In the genomic region with DNA sequence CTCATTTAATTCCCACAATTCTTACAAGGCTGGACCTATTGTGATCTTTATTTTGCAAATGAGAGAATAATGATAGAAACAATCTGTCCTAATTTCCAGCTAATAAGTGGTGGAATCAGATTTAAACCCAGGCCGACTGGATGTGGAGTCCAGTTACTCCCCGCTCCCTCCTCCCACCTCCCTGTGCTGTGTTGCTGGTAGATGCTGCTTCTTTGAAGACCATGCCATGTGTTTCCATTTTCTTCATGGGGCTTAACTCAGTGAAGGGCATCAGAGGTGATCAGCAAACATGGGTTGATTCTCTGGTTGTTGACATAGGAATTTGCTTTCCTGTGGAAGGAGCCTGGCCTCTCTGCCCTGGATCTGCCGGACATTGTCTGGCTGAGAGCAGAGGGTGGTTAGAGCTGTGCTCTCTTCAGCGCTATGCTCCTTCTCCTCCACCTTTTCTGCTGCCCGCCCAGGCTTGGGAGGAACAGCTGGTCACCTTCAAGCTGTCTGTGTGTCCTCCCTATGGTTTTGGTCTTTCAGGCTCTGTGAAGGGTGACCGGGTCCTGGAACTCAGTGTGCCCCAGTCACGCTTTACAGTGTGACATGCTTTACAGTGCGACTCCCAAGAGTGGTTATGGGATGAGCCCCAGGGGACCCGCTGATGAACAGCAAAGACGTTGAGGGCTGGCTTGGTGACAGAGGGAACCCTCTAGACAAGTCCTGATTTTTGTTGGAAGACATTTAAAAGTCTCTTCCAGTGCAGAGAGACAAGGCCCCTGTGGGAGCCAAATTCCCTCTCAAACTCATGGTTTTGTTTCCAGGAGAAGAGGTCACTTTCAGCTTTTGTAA, we compare ENCODE assay signal across 2 cellular contexts.
TF ChIP-seq lines count a peak whose summit lies in the region.

No MANE protein-coding gene starts in this region.

TF ChIP-seq in GM23338, 12 proteins besides CTCF, POLR2A, EP300 and RAD21 (continued from another document):
- TF ChIP-seq, protein P1, sequence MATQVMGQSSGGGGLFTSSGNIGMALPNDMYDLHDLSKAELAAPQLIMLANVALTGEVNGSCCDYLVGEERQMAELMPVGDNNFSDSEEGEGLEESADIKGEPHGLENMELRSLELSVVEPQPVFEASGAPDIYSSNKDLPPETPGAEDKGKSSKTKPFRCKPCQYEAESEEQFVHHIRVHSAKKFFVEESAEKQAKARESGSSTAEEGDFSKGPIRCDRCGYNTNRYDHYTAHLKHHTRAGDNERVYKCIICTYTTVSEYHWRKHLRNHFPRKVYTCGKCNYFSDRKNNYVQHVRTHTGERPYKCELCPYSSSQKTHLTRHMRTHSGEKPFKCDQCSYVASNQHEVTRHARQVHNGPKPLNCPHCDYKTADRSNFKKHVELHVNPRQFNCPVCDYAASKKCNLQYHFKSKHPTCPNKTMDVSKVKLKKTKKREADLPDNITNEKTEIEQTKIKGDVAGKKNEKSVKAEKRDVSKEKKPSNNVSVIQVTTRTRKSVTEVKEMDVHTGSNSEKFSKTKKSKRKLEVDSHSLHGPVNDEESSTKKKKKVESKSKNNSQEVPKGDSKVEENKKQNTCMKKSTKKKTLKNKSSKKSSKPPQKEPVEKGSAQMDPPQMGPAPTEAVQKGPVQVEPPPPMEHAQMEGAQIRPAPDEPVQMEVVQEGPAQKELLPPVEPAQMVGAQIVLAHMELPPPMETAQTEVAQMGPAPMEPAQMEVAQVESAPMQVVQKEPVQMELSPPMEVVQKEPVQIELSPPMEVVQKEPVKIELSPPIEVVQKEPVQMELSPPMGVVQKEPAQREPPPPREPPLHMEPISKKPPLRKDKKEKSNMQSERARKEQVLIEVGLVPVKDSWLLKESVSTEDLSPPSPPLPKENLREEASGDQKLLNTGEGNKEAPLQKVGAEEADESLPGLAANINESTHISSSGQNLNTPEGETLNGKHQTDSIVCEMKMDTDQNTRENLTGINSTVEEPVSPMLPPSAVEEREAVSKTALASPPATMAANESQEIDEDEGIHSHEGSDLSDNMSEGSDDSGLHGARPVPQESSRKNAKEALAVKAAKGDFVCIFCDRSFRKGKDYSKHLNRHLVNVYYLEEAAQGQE (IDR thresholded peaks at IDR 0.05; ENCODE audit: unreplicated experiment) = no peak
- no peak for TF ChIP-seq NANOG (IDR thresholded peaks at IDR 0.05; ENCODE audit: borderline replicate concordance)
- TF ChIP-seq, protein P2, sequence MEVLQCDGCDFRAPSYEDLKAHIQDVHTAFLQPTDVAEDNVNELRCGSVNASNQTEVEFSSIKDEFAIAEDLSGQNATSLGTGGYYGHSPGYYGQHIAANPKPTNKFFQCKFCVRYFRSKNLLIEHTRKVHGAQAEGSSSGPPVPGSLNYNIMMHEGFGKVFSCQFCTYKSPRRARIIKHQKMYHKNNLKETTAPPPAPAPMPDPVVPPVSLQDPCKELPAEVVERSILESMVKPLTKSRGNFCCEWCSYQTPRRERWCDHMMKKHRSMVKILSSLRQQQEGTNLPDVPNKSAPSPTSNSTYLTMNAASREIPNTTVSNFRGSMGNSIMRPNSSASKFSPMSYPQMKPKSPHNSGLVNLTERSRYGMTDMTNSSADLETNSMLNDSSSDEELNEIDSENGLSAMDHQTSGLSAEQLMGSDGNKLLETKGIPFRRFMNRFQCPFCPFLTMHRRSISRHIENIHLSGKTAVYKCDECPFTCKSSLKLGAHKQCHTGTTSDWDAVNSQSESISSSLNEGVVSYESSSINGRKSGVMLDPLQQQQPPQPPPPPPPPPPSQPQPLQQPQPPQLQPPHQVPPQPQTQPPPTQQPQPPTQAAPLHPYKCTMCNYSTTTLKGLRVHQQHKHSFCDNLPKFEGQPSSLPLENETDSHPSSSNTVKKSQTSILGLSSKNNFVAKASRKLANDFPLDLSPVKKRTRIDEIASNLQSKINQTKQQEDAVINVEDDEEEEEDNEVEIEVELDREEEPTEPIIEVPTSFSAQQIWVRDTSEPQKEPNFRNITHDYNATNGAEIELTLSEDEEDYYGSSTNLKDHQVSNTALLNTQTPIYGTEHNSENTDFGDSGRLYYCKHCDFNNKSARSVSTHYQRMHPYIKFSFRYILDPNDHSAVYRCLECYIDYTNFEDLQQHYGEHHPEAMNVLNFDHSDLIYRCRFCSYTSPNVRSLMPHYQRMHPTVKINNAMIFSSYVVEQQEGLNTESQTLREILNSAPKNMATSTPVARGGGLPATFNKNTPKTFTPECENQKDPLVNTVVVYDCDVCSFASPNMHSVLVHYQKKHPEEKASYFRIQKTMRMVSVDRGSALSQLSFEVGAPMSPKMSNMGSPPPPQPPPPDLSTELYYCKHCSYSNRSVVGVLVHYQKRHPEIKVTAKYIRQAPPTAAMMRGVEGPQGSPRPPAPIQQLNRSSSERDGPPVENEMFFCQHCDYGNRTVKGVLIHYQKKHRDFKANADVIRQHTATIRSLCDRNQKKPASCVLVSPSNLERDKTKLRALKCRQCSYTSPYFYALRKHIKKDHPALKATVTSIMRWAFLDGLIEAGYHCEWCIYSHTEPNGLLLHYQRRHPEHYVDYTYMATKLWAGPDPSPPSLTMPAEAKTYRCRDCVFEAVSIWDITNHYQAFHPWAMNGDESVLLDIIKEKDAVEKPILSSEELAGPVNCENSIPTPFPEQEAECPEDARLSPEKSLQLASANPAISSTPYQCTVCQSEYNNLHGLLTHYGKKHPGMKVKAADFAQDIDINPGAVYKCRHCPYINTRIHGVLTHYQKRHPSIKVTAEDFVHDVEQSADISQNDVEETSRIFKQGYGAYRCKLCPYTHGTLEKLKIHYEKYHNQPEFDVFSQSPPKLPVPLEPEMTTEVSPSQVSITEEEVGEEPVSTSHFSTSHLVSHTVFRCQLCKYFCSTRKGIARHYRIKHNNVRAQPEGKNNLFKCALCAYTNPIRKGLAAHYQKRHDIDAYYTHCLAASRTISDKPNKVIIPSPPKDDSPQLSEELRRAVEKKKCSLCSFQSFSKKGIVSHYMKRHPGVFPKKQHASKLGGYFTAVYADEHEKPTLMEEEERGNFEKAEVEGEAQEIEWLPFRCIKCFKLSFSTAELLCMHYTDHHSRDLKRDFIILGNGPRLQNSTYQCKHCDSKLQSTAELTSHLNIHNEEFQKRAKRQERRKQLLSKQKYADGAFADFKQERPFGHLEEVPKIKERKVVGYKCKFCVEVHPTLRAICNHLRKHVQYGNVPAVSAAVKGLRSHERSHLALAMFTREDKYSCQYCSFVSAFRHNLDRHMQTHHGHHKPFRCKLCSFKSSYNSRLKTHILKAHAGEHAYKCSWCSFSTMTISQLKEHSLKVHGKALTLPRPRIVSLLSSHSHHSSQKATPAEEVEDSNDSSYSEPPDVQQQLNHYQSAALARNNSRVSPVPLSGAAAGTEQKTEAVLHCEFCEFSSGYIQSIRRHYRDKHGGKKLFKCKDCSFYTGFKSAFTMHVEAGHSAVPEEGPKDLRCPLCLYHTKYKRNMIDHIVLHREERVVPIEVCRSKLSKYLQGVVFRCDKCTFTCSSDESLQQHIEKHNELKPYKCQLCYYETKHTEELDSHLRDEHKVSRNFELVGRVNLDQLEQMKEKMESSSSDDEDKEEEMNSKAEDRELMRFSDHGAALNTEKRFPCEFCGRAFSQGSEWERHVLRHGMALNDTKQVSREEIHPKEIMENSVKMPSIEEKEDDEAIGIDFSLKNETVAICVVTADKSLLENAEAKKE (CRISPR knock-in tag; IDR thresholded peaks at IDR 0.05) = no peak

TF ChIP-seq in HepG2, 621 proteins besides CTCF, POLR2A, EP300 and RAD21 (continued from another document):
- TF ChIP-seq, protein P3, sequence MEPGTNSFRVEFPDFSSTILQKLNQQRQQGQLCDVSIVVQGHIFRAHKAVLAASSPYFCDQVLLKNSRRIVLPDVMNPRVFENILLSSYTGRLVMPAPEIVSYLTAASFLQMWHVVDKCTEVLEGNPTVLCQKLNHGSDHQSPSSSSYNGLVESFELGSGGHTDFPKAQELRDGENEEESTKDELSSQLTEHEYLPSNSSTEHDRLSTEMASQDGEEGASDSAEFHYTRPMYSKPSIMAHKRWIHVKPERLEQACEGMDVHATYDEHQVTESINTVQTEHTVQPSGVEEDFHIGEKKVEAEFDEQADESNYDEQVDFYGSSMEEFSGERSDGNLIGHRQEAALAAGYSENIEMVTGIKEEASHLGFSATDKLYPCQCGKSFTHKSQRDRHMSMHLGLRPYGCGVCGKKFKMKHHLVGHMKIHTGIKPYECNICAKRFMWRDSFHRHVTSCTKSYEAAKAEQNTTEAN (CRISPR knock-in tag; conservative IDR thresholded peaks at IDR 0.05) = no peak
TF ChIP-seq in HepG2: peak in this region for 1.
